8 cellular contexts compared by ENCODE assay signal in genomic region chr1:18302788-18303413, GRCh38.
A peak's percentile ranks its signal among the peaks of the same experiment; 100 is the strongest.
DNase-seq lines count a peak whose midpoint lies in the region; FAIRE-seq and TF ChIP-seq lines count a peak whose summit lies in the region.

No MANE protein-coding gene starts in this region.

- DNase-seq in 8988T, result peak; percentile 31
- DNase-seq in D721Med (ENCODE audit: insufficient read length, low spot score), result no peak
- peak; percentile 1 for DNase-seq in OCI-M1 (lab: John Stamatoyannopoulos, UW)
- peak; percentile 31 for DNase-seq in germinal center (ENCODE audit: low spot score)
- no peak for DNase-seq in SIG-M5 treated with dmso at 0.1 percent for 504 hours (lab: John Stamatoyannopoulos, UW; ENCODE audit: unreplicated experiment)
- DNase-seq in activated CD4-positive, CD25-positive, alpha-beta regulatory T cell (lab: John Stamatoyannopoulos, UW), result no peak
- no peak for DNase-seq in NCI-H2107 (lab: John Stamatoyannopoulos, UW)
- no peak for DNase-seq in HTR-8/SVneo (ENCODE audit: insufficient read length, low spot score)

- FAIRE-seq in D721Med (lab: Jason Lieb, UNC), result no peak
- no peak for FAIRE-seq in HTR-8/SVneo (lab: Jason Lieb, UNC)

- peak; percentile 39 for TF ChIP-seq CTCF in D721Med (IDR thresholded peaks at IDR 0.05; ENCODE audit: insufficient read depth, missing control alignments)

Comparison
In these comparisons a context has a peak if more than half of its experiments do, and no peak if none do; other contexts are left out.
1. DNase-seq: peak in 8988T (single experiment), OCI-M1 (single experiment) and germinal center (single experiment); none in D721Med (single experiment), SIG-M5 treated with dmso at 0.1 percent for 504 hours (single experiment), activated CD4-positive, CD25-positive, alpha-beta regulatory T cell (0 of 4), NCI-H2107 (single experiment) and HTR-8/SVneo (single experiment).